In genomic region chr21:36698160-36699025, GRCh38 we compare ENCODE assay signal across 10 cellular contexts. TPM values are rescaled to one million over a fixed set of nuclear protein-coding genes. Genes with fewer than 3 reads are reported as not detected.
A peak's percentile ranks its signal among the peaks of the same experiment; 100 is the strongest.
DNase-seq lines count a peak whose midpoint lies in the region; ATAC-seq, FAIRE-seq and TF ChIP-seq lines count a peak whose summit lies in the region.
"Had no signal": no experiment of that assay in that cellular context is flagged by ENCODE, and none has a peak within 500 bp of the region (broad histone marks: within the 10 kb centered on the region; RNA-seq: fewer than 3 reads in every experiment).

No MANE protein-coding gene starts in this region.

- peak overlapping the region; percentile 84 for H3K4me2 ChIP-seq in osteoblast (ENCODE audit: insufficient read depth, low read length)
- H3K4me2 ChIP-seq: KMS-11 had no signal

- no peak overlapping the region for H3K27ac ChIP-seq in osteoblast (ENCODE audit: low read depth, low read length)
- H3K27ac ChIP-seq: KMS-11 had no signal

- H3K4me3 Mint-ChIP-seq in T-helper 17 cell, result no peak overlapping the region

- no peak for TF ChIP-seq CTCF in epithelial cell of esophagus (IDR thresholded peaks at IDR 0.05; ENCODE audit: insufficient read depth, low read depth, low read length, missing control alignments)
- TF ChIP-seq CTCF in osteoblast (IDR thresholded peaks at IDR 0.05; ENCODE audit: extremely low read depth, low read depth, low read length), result no peak

- H4K20me1 ChIP-seq in osteoblast (ENCODE audit: insufficient read depth, low read length), result peaks cover 7% of the 10 kb centered on the region

- in situ Hi-C loops in Caki2 (cut with HindIII; ENCODE audit: low pct_unique_long_range_greater_than_20kb, low sequenced_read_pairs), result no loop called here

- peaks cover 67% of the 10 kb centered on the region for H3K27me3 Mint-ChIP-seq in T-helper 17 cell

- TF ChIP-seq POLR2A in H54 (IDR thresholded peaks at IDR 0.05; ENCODE audit: low read depth, low read length), result no peak

- H3K9me3 ChIP-seq in osteoblast (ENCODE audit: low read depth, low read length), result no peaks in the 10 kb centered on the region
- H3K9me3 ChIP-seq in T-helper 17 cell (ENCODE audit: control insufficient read depth, low read length, poor library complexity, severe bottlenecking), result no peaks in the 10 kb centered on the region

- FAIRE-seq in H54 (lab: Jason Lieb, UNC), result no peak

- peak overlapping the region; percentile 77 for H2AFZ ChIP-seq in osteoblast (ENCODE audit: low read length)

- H3K36me3 ChIP-seq in osteoblast (ENCODE audit: insufficient read depth, low read length), result no peaks in the 10 kb centered on the region

- H3K4me1 ChIP-seq in osteoblast (ENCODE audit: insufficient read depth, low read length), result no peaks in the 10 kb centered on the region

- peaks cover 7% of the 10 kb centered on the region for H3K36me3 Mint-ChIP-seq in T-helper 17 cell (ENCODE audit: low read depth)

- ATAC-seq in T-helper 17 cell (no peak), HG03439 (IDR thresholded peaks at IDR 0.05; ENCODE audit: unreplicated experiment) (no peak)

- H3K27ac Mint-ChIP-seq in T-helper 17 cell, result no peak overlapping the region

- H3K27me3 ChIP-seq in osteoblast (ENCODE audit: insufficient read depth, low read length), result peaks cover 30% of the 10 kb centered on the region

- H3K4me3 ChIP-seq in epithelial cell of esophagus (ENCODE audit: low read length) (peak overlapping the region; percentile 16), osteoblast (ENCODE audit: insufficient read depth, low read length) (peak overlapping the region; percentile 72)
- H3K4me3 ChIP-seq: lung had no signal

- H3K79me2 ChIP-seq in osteoblast (ENCODE audit: insufficient read depth, low read length), result peaks cover 13% of the 10 kb centered on the region

- H3K4me1 Mint-ChIP-seq in T-helper 17 cell, result peaks cover 15% of the 10 kb centered on the region

- DNase-seq in Caki2 (ENCODE audit: low read depth) (peak; percentile 54), LoVo (ENCODE audit: low spot score) (peak; percentile 70), epithelial cell of esophagus (ENCODE audit: low read depth) (no peak), osteoblast (ENCODE audit: insufficient read length, low spot score, missing footprints) (peak; percentile 94), H54 (ENCODE audit: insufficient read length, low spot score) (no peak), T-helper 17 cell (no peak)
- DNase-seq in effector CD4-positive, alpha-beta T cell, result no peak

RNA-seq across cellular contexts. Expression of gene SIM2, which starts 0.5 kb away (rescaled TPM):
- 0.27 TPM in 1 of 2 replicates, not detected in the other for total RNA-seq in Caki2 (2014; rRNA removed; shearing (Covaris generic); ENCODE audit: low replicate concordance)
- total RNA-seq in osteoblast (2.7 and 3.6 TPM in 2 replicates), T-helper 17 cell (not detected)
- total RNA-seq: lung had no signal

Comparison
In these comparisons a context has a peak if more than half of its experiments do, and no peak if none do; other contexts are left out.
1. DNase-seq: peak in Caki2 (single experiment), LoVo (single experiment) and osteoblast (single experiment); none in epithelial cell of esophagus (single experiment), effector CD4-positive, alpha-beta T cell (single experiment), H54 (single experiment) and T-helper 17 cell (0 of 3).